In the genomic region with DNA sequence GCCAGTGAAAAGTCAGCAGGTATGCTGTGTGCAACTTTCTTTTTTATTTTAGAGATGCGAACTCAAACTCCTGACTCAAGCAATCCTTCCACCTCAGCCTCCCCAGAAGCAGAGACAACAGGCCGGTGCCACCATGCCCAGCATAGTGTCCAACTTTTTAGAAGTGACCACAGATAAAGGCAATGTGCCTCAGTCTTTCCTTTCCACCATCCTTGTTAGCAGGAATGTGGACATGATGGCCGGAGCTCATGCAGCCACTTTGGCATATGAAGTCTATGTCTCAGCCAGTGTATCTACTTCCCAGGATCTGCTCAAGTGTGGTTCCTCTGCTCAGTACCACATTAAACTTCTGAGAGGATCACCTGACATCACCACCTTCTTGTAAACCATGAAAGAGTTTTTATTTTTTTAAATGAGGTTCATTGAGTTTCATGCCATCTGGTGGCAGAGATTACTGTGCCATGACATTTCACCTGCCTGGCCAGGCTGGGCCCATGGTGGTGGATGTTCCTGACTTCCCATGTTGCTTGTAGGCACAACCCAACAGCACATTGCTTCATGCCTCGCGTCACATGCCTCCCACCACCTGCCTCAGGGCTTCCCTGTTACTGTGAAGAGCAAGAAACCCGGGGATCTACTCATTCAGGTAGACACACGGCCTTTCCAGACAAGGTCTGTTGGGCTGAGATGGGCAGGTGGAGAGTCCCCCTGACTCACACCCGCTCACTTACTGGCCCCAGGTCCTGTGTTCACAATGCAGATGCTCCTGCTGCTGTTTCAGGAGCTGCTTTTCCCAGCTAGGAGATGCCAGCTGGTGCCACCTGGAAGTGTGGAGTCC, we compare ENCODE assay signal across 1 cellular context.
TF ChIP-seq lines count a peak whose summit lies in the region.

No MANE protein-coding gene starts in this region.

TF ChIP-seq in HCT116, 20 proteins besides CTCF, POLR2A, EP300 and RAD21:
- TF ChIP-seq, protein P1, sequence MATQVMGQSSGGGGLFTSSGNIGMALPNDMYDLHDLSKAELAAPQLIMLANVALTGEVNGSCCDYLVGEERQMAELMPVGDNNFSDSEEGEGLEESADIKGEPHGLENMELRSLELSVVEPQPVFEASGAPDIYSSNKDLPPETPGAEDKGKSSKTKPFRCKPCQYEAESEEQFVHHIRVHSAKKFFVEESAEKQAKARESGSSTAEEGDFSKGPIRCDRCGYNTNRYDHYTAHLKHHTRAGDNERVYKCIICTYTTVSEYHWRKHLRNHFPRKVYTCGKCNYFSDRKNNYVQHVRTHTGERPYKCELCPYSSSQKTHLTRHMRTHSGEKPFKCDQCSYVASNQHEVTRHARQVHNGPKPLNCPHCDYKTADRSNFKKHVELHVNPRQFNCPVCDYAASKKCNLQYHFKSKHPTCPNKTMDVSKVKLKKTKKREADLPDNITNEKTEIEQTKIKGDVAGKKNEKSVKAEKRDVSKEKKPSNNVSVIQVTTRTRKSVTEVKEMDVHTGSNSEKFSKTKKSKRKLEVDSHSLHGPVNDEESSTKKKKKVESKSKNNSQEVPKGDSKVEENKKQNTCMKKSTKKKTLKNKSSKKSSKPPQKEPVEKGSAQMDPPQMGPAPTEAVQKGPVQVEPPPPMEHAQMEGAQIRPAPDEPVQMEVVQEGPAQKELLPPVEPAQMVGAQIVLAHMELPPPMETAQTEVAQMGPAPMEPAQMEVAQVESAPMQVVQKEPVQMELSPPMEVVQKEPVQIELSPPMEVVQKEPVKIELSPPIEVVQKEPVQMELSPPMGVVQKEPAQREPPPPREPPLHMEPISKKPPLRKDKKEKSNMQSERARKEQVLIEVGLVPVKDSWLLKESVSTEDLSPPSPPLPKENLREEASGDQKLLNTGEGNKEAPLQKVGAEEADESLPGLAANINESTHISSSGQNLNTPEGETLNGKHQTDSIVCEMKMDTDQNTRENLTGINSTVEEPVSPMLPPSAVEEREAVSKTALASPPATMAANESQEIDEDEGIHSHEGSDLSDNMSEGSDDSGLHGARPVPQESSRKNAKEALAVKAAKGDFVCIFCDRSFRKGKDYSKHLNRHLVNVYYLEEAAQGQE (IDR thresholded peaks at IDR 0.05; ENCODE audit: low read depth): no peak
- TF ChIP-seq POLR2AphosphoS5 (IDR thresholded peaks at IDR 0.05; ENCODE audit: low read depth, low read length): no peak
- TF ChIP-seq YY1 (IDR thresholded peaks at IDR 0.05; ENCODE audit: extremely low read depth, insufficient replicate concordance, low read depth, low read length): no peak
- TF ChIP-seq, protein P2, sequence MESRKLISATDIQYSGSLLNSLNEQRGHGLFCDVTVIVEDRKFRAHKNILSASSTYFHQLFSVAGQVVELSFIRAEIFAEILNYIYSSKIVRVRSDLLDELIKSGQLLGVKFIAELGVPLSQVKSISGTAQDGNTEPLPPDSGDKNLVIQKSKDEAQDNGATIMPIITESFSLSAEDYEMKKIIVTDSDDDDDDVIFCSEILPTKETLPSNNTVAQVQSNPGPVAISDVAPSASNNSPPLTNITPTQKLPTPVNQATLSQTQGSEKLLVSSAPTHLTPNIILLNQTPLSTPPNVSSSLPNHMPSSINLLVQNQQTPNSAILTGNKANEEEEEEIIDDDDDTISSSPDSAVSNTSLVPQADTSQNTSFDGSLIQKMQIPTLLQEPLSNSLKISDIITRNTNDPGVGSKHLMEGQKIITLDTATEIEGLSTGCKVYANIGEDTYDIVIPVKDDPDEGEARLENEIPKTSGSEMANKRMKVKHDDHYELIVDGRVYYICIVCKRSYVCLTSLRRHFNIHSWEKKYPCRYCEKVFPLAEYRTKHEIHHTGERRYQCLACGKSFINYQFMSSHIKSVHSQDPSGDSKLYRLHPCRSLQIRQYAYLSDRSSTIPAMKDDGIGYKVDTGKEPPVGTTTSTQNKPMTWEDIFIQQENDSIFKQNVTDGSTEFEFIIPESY (IDR thresholded peaks at IDR 0.05; ENCODE audit: extremely low read depth, insufficient replicate concordance, low read length): no peak
- TF ChIP-seq CEBPB (IDR thresholded peaks at IDR 0.05; ENCODE audit: low read depth): no peak
- no peak for TF ChIP-seq ZNF274 (IDR thresholded peaks at IDR 0.05; ENCODE audit: low read depth, low read length)
- no peak for TF ChIP-seq ELF1 (IDR thresholded peaks at IDR 0.05; ENCODE audit: borderline replicate concordance, low read depth)
- TF ChIP-seq JUND (IDR thresholded peaks at IDR 0.05): no peak
- no peak for TF ChIP-seq EGR1 (IDR thresholded peaks at IDR 0.05; ENCODE audit: low read depth)
- no peak for TF ChIP-seq CBX3 (IDR thresholded peaks at IDR 0.05; ENCODE audit: low read depth)
- no peak for TF ChIP-seq FOSL1 (IDR thresholded peaks at IDR 0.05; ENCODE audit: low read depth)
- no peak for TF ChIP-seq EZH2 (IDR thresholded peaks at IDR 0.05)
- no peak for TF ChIP-seq EZH2phosphoT487 (IDR thresholded peaks at IDR 0.05; ENCODE audit: borderline replicate concordance)
- TF ChIP-seq SIN3A (IDR thresholded peaks at IDR 0.05; ENCODE audit: low read depth): no peak
